ENCODE assay signal across 1 cellular context in genomic region chr1:213958346-213958745, GRCh38.
TF ChIP-seq lines count a peak whose summit lies in the region.

No MANE protein-coding gene starts in this region.

TF ChIP-seq in HepG2, 621 proteins besides CTCF, POLR2A, EP300 and RAD21 (continued from another document and continues in another):
- TF ChIP-seq ZHX2 (IDR thresholded peaks at IDR 0.05; ENCODE audit: low read depth) (no peak), ZHX2 (CRISPR knock-in tag; IDR thresholded peaks at IDR 0.05; ENCODE audit: borderline replicate concordance) (no peak), MEIS2 (CRISPR knock-in tag; IDR thresholded peaks at IDR 0.05) (no peak), ATF1 (CRISPR knock-in tag; IDR thresholded peaks at IDR 0.05) (no peak), HINFP (CRISPR knock-in tag; IDR thresholded peaks at IDR 0.05; ENCODE audit: low read depth) (no peak), ARID4A (CRISPR knock-in tag; IDR thresholded peaks at IDR 0.05; ENCODE audit: borderline replicate concordance) (peak; percentile 49; the same call in 1 of the 2 replicates), RAD51 (IDR thresholded peaks at IDR 0.05; ENCODE audit: borderline replicate concordance) (no peak), ZNF556 (CRISPR knock-in tag; IDR thresholded peaks at IDR 0.05; ENCODE audit: borderline replicate concordance) (no peak), ZNF720 (CRISPR knock-in tag; IDR thresholded peaks at IDR 0.05) (no peak), MIXL1 (CRISPR knock-in tag; IDR thresholded peaks at IDR 0.05) (no peak), ZNF530 (CRISPR knock-in tag; IDR thresholded peaks at IDR 0.05; ENCODE audit: low read depth) (no peak), STAT5B (CRISPR knock-in tag; IDR thresholded peaks at IDR 0.05) (no peak), ZNF609 (CRISPR knock-in tag; IDR thresholded peaks at IDR 0.05; ENCODE audit: borderline replicate concordance) (no peak; the same call in 1 of the 2 replicates), MYNN (CRISPR knock-in tag; IDR thresholded peaks at IDR 0.05; ENCODE audit: low read depth) (no peak), ZNF891 (CRISPR knock-in tag; IDR thresholded peaks at IDR 0.05) (no peak), TFDP1 (CRISPR knock-in tag; IDR thresholded peaks at IDR 0.05; ENCODE audit: borderline replicate concordance) (no peak), JARID2 (CRISPR knock-in tag; IDR thresholded peaks at IDR 0.05; ENCODE audit: insufficient replicate concordance) (no peak), PAXIP1 (CRISPR knock-in tag; conservative IDR thresholded peaks at IDR 0.05) (peak; percentile 71), HHEX (CRISPR knock-in tag; IDR thresholded peaks at IDR 0.05) (no peak), THRA (CRISPR knock-in tag; IDR thresholded peaks at IDR 0.05; ENCODE audit: borderline replicate concordance) (peak; percentile 65; the same call in 1 of the 2 replicates), NCOA2 (CRISPR knock-in tag; IDR thresholded peaks at IDR 0.05) (peak; percentile 86), PBX3 (CRISPR knock-in tag; IDR thresholded peaks at IDR 0.05; ENCODE audit: borderline replicate concordance) (no peak), GLI4 (CRISPR knock-in tag; IDR thresholded peaks at IDR 0.05; ENCODE audit: borderline replicate concordance) (no peak), TBX3 (IDR thresholded peaks at IDR 0.05; ENCODE audit: borderline replicate concordance) (no peak), CBX1 (IDR thresholded peaks at IDR 0.05; ENCODE audit: low read depth) (no peak), SIX4 (CRISPR knock-in tag; IDR thresholded peaks at IDR 0.05) (peak; percentile 30; the same call in 1 of the 2 replicates), ONECUT2 (CRISPR knock-in tag; IDR thresholded peaks at IDR 0.05) (0 out of 2 replicates have a peak, but pooled peaks have one; percentile 40), RXRA (CRISPR knock-in tag; IDR thresholded peaks at IDR 0.05) (peak; percentile 24; the same call in 1 of the 2 replicates)
